ENCODE assay signal across 14 cellular contexts in genomic region chr1:5455651-5456050, GRCh38.
DNase-seq lines count a peak whose midpoint lies in the region; ATAC-seq and TF ChIP-seq lines count a peak whose summit lies in the region.
"Had no signal": no experiment of that assay in that cellular context is flagged by ENCODE, and none has a peak within 500 bp of the region (broad histone marks: within the 10 kb centered on the region; RNA-seq: fewer than 3 reads in every experiment).

No MANE protein-coding gene starts in this region.

- H3K27ac Mint-ChIP-seq in endodermal cell = no peak overlapping the region
- H3K27ac Mint-ChIP-seq: CD14-positive monocyte; CD4-positive, alpha-beta T cell; CD8-positive, alpha-beta memory T cell; H9 had no signal

- H3K4me1 Mint-ChIP-seq in endodermal cell = peaks cover 18% of the 10 kb centered on the region
- H3K4me1 Mint-ChIP-seq: CD14-positive monocyte; CD8-positive, alpha-beta memory T cell had no signal

- no peaks in the 10 kb centered on the region for H3K36me3 ChIP-seq in BLaER1 treated with 17β-estradiol and CSF1 and Interleukin-3, amounts not matched to agents 10 nM and 100 nM
- H3K36me3 ChIP-seq in WERI-Rb-1 (no peaks in the 10 kb centered on the region), endodermal cell (ENCODE audit: control insufficient read depth, insufficient read depth, low read length) (no peaks in the 10 kb centered on the region), esophagus muscularis mucosa (no peaks in the 10 kb centered on the region)

- TF ChIP-seq EP300 in esophagus muscularis mucosa (IDR thresholded peaks at IDR 0.05) = no peak

- WGBS in endodermal cell (ENCODE audit: insufficient coverage in 1 of 2, insufficient read length in 1 of 2), 2 experiments = 13 to 30% methylated on average over 5 to 8 of the region's 8 CpGs
- 27% methylated on average over 7 of the region's 8 CpGs for WGBS in esophagus muscularis mucosa

- no peak for TF ChIP-seq POLR2A in esophagus muscularis mucosa (IDR thresholded peaks at IDR 0.05; ENCODE audit: low read depth)

- intact Hi-C loops in esophagus muscularis mucosa (cut with DNase I) = no loop called here

- no peak overlapping the region for H3K4me3 ChIP-seq in BLaER1 treated with 17β-estradiol and CSF1 and Interleukin-3, amounts not matched to agents 10 nM and 100 nM
- H3K4me3 ChIP-seq in WERI-Rb-1 (ENCODE audit: low read depth, low read length) (no peak overlapping the region), endodermal cell (ENCODE audit: low read length) (no peak overlapping the region), esophagus muscularis mucosa (no peak overlapping the region)
- H3K4me3 ChIP-seq: GM23248 had no signal

- no peak for ATAC-seq in GM18868 (IDR thresholded peaks at IDR 0.05; ENCODE audit: unreplicated experiment)
- ATAC-seq: HCT116 had no signal

- H3K9me3 ChIP-seq in BLaER1 treated with 17β-estradiol and CSF1 and Interleukin-3, amounts not matched to agents 10 nM and 100 nM (replicated peaks in 1 of 11) = no peaks in the 10 kb centered on the region
- peaks cover 5% of the 10 kb centered on the region for H3K9me3 ChIP-seq in WERI-Rb-1 (ENCODE audit: severe bottlenecking)
- H3K9me3 ChIP-seq in endodermal cell (ENCODE audit: control insufficient read depth, low read length) = no peaks in the 10 kb centered on the region
- peaks cover 0 to under 1% (median 0%) of the 10 kb centered on the region in 4 donors for H3K9me3 ChIP-seq in esophagus muscularis mucosa

- TF ChIP-seq CTCF in WERI-Rb-1 (IDR thresholded peaks at IDR 0.05; ENCODE audit: low read depth, low read length) (no peak), endodermal cell (conservative IDR thresholded peaks at IDR 0.05) (no peak), esophagus muscularis mucosa (IDR thresholded peaks at IDR 0.05) (no peak)

- H3K4me2 ChIP-seq in BLaER1 treated with 17β-estradiol and CSF1 and Interleukin-3, amounts not matched to agents 10 nM and 100 nM = peak overlapping the region in 8 of 11 experiments; percentile 1 to 63 (median 50); a peak in 13 of 22 replicates

- peaks cover 0 to 12% (median 11%) of the 10 kb centered on the region in 10 experiments; a peak in 14 of 20 replicates for H3K4me1 ChIP-seq in BLaER1 treated with 17β-estradiol and CSF1 and Interleukin-3, amounts not matched to agents 10 nM and 100 nM
- no peaks in the 10 kb centered on the region for H3K4me1 ChIP-seq in endodermal cell (ENCODE audit: control insufficient read depth, insufficient read depth, low read length)
- peaks cover 0 to 5% (median 2%) of the 10 kb centered on the region in 4 donors for H3K4me1 ChIP-seq in esophagus muscularis mucosa

- H3K9ac ChIP-seq in BLaER1 treated with 17β-estradiol and CSF1 and Interleukin-3, amounts not matched to agents 10 nM and 100 nM = no peak overlapping the region
- no peak overlapping the region for H3K9ac ChIP-seq in endodermal cell (ENCODE audit: extremely low read depth, low read length, poor library complexity, severe bottlenecking)
- H3K9ac ChIP-seq: GM23248 had no signal

- H3K36me3 Mint-ChIP-seq in endodermal cell (ENCODE audit: low read depth) = no peaks in the 10 kb centered on the region
- H3K36me3 Mint-ChIP-seq: CD14-positive monocyte had no signal

- H3K4me3 Mint-ChIP-seq in endodermal cell = no peak overlapping the region
- H3K4me3 Mint-ChIP-seq: CD14-positive monocyte; CD4-positive, alpha-beta T cell; CD8-positive, alpha-beta memory T cell; H9 had no signal

- peaks cover 30% of the 10 kb centered on the region for H3K27me3 Mint-ChIP-seq in endodermal cell (ENCODE audit: insufficient read depth)

- H3K27ac ChIP-seq in BLaER1 treated with 17β-estradiol and CSF1 and Interleukin-3, amounts not matched to agents 10 nM and 100 nM = no peak overlapping the region
- peak overlapping the region; percentile 70 for H3K27ac ChIP-seq in WERI-Rb-1
- H3K27ac ChIP-seq in endodermal cell (ENCODE audit: low read depth, low read length) = no peak overlapping the region
- H3K27ac ChIP-seq in esophagus muscularis mucosa (replicated peaks in 1 of 4) = no peak overlapping the region
- H3K27ac ChIP-seq: GM23248 had no signal

- no peaks in the 10 kb centered on the region for H3K9me3 Mint-ChIP-seq in endodermal cell
- H3K9me3 Mint-ChIP-seq: CD4-positive, alpha-beta T cell; CD8-positive, alpha-beta memory T cell had no signal

- DNase-seq in WERI-Rb-1 = no peak
- peak; percentile 77 for DNase-seq in endodermal cell
- no peak for DNase-seq in ureter (ENCODE audit: low spot score)
- DNase-seq in esophagus muscularis mucosa (ENCODE audit: extremely low spot score) = no peak
- DNase-seq: CD4-positive, alpha-beta T cell; CD8-positive, alpha-beta memory T cell; DMS 273 treated with DMSO at 0.1 percent for 48 hours; DND-41; GM23248 had no signal

- no peaks in the 10 kb centered on the region for H4K20me1 ChIP-seq in BLaER1 treated with 17β-estradiol and CSF1 and Interleukin-3, amounts not matched to agents 10 nM and 100 nM

- H3K27me3 ChIP-seq in BLaER1 treated with 17β-estradiol and CSF1 and Interleukin-3, amounts not matched to agents 10 nM and 100 nM = no peaks in the 10 kb centered on the region
- no peaks in the 10 kb centered on the region for H3K27me3 ChIP-seq in WERI-Rb-1 (ENCODE audit: insufficient read depth, low read depth, severe bottlenecking)
- H3K27me3 ChIP-seq in endodermal cell (ENCODE audit: control insufficient read depth, insufficient read depth, low read length, poor library complexity, severe bottlenecking) = peaks cover 21% of the 10 kb centered on the region
- peaks cover 0 to 85% (median 0%) of the 10 kb centered on the region in 4 donors for H3K27me3 ChIP-seq in esophagus muscularis mucosa
